ENCODE assay signal across 16 cellular contexts in genomic region chr16:69240336-69240735, GRCh38. TPM values are rescaled to one million over a fixed set of nuclear protein-coding genes. Genes with fewer than 3 reads are reported as not detected.
DNase-seq lines count a peak whose midpoint lies in the region; ATAC-seq, FAIRE-seq and TF ChIP-seq lines count a peak whose summit lies in the region.
"Had no signal": no experiment of that assay in that cellular context is flagged by ENCODE, and none has a peak within 500 bp of the region (broad histone marks: within the 10 kb centered on the region; RNA-seq: fewer than 3 reads in every experiment).

No MANE protein-coding gene starts in this region.

- DNase-seq in AG08395 (ENCODE audit: low spot score) (peak; percentile 35), H54 (ENCODE audit: insufficient read length, low spot score) (no peak), astrocyte of the spinal cord (ENCODE audit: low read depth, low spot score) (peak; percentile 24), hepatic stellate cell (ENCODE audit: low spot score) (peak; percentile 21), colonic mucosa (no peak)
- no peak for DNase-seq in CD4-positive, alpha-beta memory T cell
- DNase-seq in stimulated activated CD4-positive, alpha-beta T cell treated with anti-CD3 and anti-CD28 coated beads, Interleukin-4, amount 100 ng/mL, for 4 hours, result no peak
- DNase-seq: CD4-positive, CD25-positive, alpha-beta regulatory T cell; DMS79 treated with DMSO at 0.1 percent for 48 hours; NCI-H1417; NCI-H1930; NCI-H510A treated with DMSO at 0.1 percent for 48 hours; SIG-M5 had no signal

- peaks cover 2 to 6% of the 10 kb centered on the region in 2 donors for H3K36me3 Mint-ChIP-seq in CD4-positive, alpha-beta memory T cell
- H3K36me3 Mint-ChIP-seq: CD4-positive, CD25-positive, alpha-beta regulatory T cell; IgD-negative memory B cell had no signal

- H3K4me3 ChIP-seq in astrocyte of the spinal cord (ENCODE audit: low read depth, low read length) (no peak overlapping the region), colonic mucosa (no peak overlapping the region)
- H3K4me3 ChIP-seq in CD4-positive, alpha-beta memory T cell (ENCODE audit: low read length in 2 of 2), result no peak overlapping the region
- H3K4me3 ChIP-seq: HAP-1 had no signal

- TF ChIP-seq POLR2A in H54 (IDR thresholded peaks at IDR 0.05; ENCODE audit: low read depth, low read length), result no peak

- H3K27me3 Mint-ChIP-seq in CD4-positive, alpha-beta memory T cell, result no peaks in the 10 kb centered on the region
- H3K27me3 Mint-ChIP-seq: CD4-positive, CD25-positive, alpha-beta regulatory T cell; IgD-negative memory B cell had no signal

- intact Hi-C loops in colonic mucosa (cut with DNase I), result no loop called here
- intact Hi-C loops in CD4-positive, alpha-beta memory T cell (cut with micrococcal nuclease), result no loop called here

- no peaks in the 10 kb centered on the region for H3K36me3 ChIP-seq in colonic mucosa
- no peaks in the 10 kb centered on the region for H3K36me3 ChIP-seq in CD4-positive, alpha-beta memory T cell (ENCODE audit: insufficient read depth, low read length)

- ATAC-seq in GM18520 (IDR thresholded peaks at IDR 0.05; ENCODE audit: unreplicated experiment), result no peak

- no peak overlapping the region for H3K4me3 Mint-ChIP-seq in CD4-positive, alpha-beta memory T cell
- H3K4me3 Mint-ChIP-seq: CD4-positive, CD25-positive, alpha-beta regulatory T cell; IgD-negative memory B cell had no signal

- peaks cover 0 to 7% (median 1%) of the 10 kb centered on the region in 4 donors for H3K4me1 Mint-ChIP-seq in CD4-positive, alpha-beta memory T cell
- H3K4me1 Mint-ChIP-seq: IgD-negative memory B cell had no signal

- H3K27me3 ChIP-seq in colonic mucosa, result no peaks in the 10 kb centered on the region
- H3K27me3 ChIP-seq in CD4-positive, alpha-beta memory T cell (ENCODE audit: insufficient read depth, low read length), result no peaks in the 10 kb centered on the region

- in situ Hi-C loops in astrocyte of the spinal cord (cut with HindIII; ENCODE audit: low sequenced_read_pairs), result no loop called here

- peak; percentile 60 for FAIRE-seq in H54 (lab: Jason Lieb, UNC)

- TF ChIP-seq CTCF in astrocyte of the spinal cord (IDR thresholded peaks at IDR 0.05; ENCODE audit: low read depth, low read length), result no peak
- no peak for TF ChIP-seq CTCF in colonic mucosa (IDR thresholded peaks at IDR 0.05)

- no peaks in the 10 kb centered on the region for H3K4me1 ChIP-seq in colonic mucosa
- no peaks in the 10 kb centered on the region for H3K4me1 ChIP-seq in CD4-positive, alpha-beta memory T cell (ENCODE audit: insufficient read depth, low read length)
- H3K4me1 ChIP-seq: HAP-1 had no signal

- H3K27ac ChIP-seq in colonic mucosa, result no peak overlapping the region
- H3K27ac ChIP-seq in CD4-positive, alpha-beta memory T cell (ENCODE audit: low read depth, low read length), result no peak overlapping the region

- H3K9me3 Mint-ChIP-seq in CD4-positive, alpha-beta memory T cell, result no peaks in the 10 kb centered on the region
- H3K9me3 Mint-ChIP-seq: CD4-positive, CD25-positive, alpha-beta regulatory T cell; IgD-negative memory B cell had no signal

- peak overlapping the region in 1 of 7 donors; percentile 6 for H3K27ac Mint-ChIP-seq in CD4-positive, alpha-beta memory T cell
- H3K27ac Mint-ChIP-seq: CD4-positive, CD25-positive, alpha-beta regulatory T cell; IgD-negative memory B cell had no signal

- POLR2A ChIA-PET in CD4-positive, alpha-beta memory T cell (lab: Charles Lee; ENCODE audit: partially characterized antibody), result no interaction called here

- CTCF ChIA-PET in CD4-positive, alpha-beta memory T cell (lab: Charles Lee; ENCODE audit: partially characterized antibody), result interaction anchor here (0.7 kb wide), 1 partner anchor 181 kb away, joined by 3 read pairs; no protein-coding TSS in a partner anchor

- no peak overlapping the region for H3K9ac ChIP-seq in colonic mucosa (ENCODE audit: low read depth in 2 of 2, low read length in 2 of 2)

- H3K9me3 ChIP-seq in colonic mucosa, result no peaks in the 10 kb centered on the region
- no peaks in the 10 kb centered on the region for H3K9me3 ChIP-seq in CD4-positive, alpha-beta memory T cell (ENCODE audit: control insufficient read depth in 1 of 2, low read length in 2 of 2)
- H3K9me3 ChIP-seq: HAP-1 had no signal

RNA-seq across cellular contexts. Expression of gene SNTB2, which starts 53.4 kb away (rescaled TPM):
- total RNA-seq in colonic mucosa, result 10 to 100 TPM; 34.5 to 34.8 TPM
- 10 to 100 TPM; 15.4 to 21.2 TPM for total RNA-seq in CD4-positive, alpha-beta memory T cell
- polyA plus RNA-seq in CD4-positive, alpha-beta memory T cell, result 10 to 100 TPM in 1 of 2 donors, 1 to 10 TPM in 1; 4.5 to 19.1 TPM

Comparison
In these comparisons a context has a peak if more than half of its experiments do, and no peak if none do; other contexts are left out.
1. DNase-seq: peak in AG08395 (single experiment), astrocyte of the spinal cord (single experiment) and hepatic stellate cell (single experiment); none in H54 (single experiment), colonic mucosa (single experiment), CD4-positive, alpha-beta memory T cell (0 of 5) and stimulated activated CD4-positive, alpha-beta T cell treated with anti-CD3 and anti-CD28 coated beads, Interleukin-4, amount 100 ng/mL, for 4 hours (0 of 2).